ENCODE assay signal across 8 cellular contexts in genomic region chr7:3302681-3303320, GRCh38. TPM values are rescaled to one million over a fixed set of nuclear protein-coding genes. Genes with fewer than 3 reads are reported as not detected.
DNase-seq lines count a peak whose midpoint lies in the region; ATAC-seq and TF ChIP-seq lines count a peak whose summit lies in the region.

No MANE protein-coding gene starts in this region.

- peaks cover 35% of the 10 kb centered on the region for H3K27me3 Mint-ChIP-seq in neural crest cell (ENCODE audit: low read depth)

- DNase-seq in AG04450 (ENCODE audit: low read depth, low spot score) (no peak), dorsolateral prefrontal cortex (no peak), neural crest cell (ENCODE audit: low read depth, low spot score) (no peak)

- no peaks in the 10 kb centered on the region for H3K9me3 Mint-ChIP-seq in neural crest cell

- peaks cover 17% of the 10 kb centered on the region for H3K4me1 Mint-ChIP-seq in neural crest cell

- ATAC-seq in HG03432 (IDR thresholded peaks at IDR 0.05; ENCODE audit: unreplicated experiment), result no peak
- ATAC-seq in HG03469 (IDR thresholded peaks at IDR 0.05; ENCODE audit: unreplicated experiment), result no peak
- no peak for ATAC-seq in HG02852 (IDR thresholded peaks at IDR 0.05; ENCODE audit: unreplicated experiment)
- no peak for ATAC-seq in esophagus mucosa

- CTCF ChIA-PET in AG04450 (lab: Charles Lee), result interaction anchor here (0.6 to 1.5 kb wide), 6 partner anchors 71 to 594 kb away, joined by 3 to 5 read pairs (median 3); no protein-coding TSS in a partner anchor

- H3K27ac ChIP-seq in AG04450 (ENCODE audit: low read depth, low read length) (no peak overlapping the region), HUES6 (ENCODE audit: low read depth, low read length) (no peak overlapping the region), dorsolateral prefrontal cortex (peak overlapping the region in 7 of 59 donors; percentile 1 to 75 (median 40))

- H3K27ac Mint-ChIP-seq in neural crest cell (ENCODE audit: unreplicated experiment), result no peak overlapping the region

- TF ChIP-seq CTCF in AG04450 (IDR thresholded peaks at IDR 0.05; ENCODE audit: low read depth, low read length) (no peak), dorsolateral prefrontal cortex (IDR thresholded peaks at IDR 0.05 in 54 of 56, conservative IDR thresholded peaks at IDR 0.05 in 2 of 56; ENCODE audit: low read depth in 1 of 56, partially characterized antibody in 56 of 56) (peak in 1 of 56 donors; percentile 3), neural crest cell (conservative IDR thresholded peaks at IDR 0.05) (no peak)

- no peaks in the 10 kb centered on the region for H3K36me3 Mint-ChIP-seq in neural crest cell (ENCODE audit: low read depth)

- H3K36me3 ChIP-seq in HUES6 (ENCODE audit: control insufficient read depth, insufficient read depth, low read length), result no peaks in the 10 kb centered on the region

- H3K9me3 ChIP-seq in AG04450 (ENCODE audit: control insufficient read depth, insufficient read depth, low read length) (no peaks in the 10 kb centered on the region), HUES6 (ENCODE audit: control insufficient read depth, insufficient read depth, low read depth, low read length) (no peaks in the 10 kb centered on the region)

- intact Hi-C loops in dorsolateral prefrontal cortex (cut with DNase I), result loop anchor here (10.0 kb wide), 4 partner anchors 438 to 1332 kb away; no protein-coding TSS in a partner anchor

- peak overlapping the region; percentile 59 for H3K4me3 ChIP-seq in AG04450 (ENCODE audit: low read depth, low read length)
- peak overlapping the region; percentile 57 for H3K4me3 ChIP-seq in HUES6 (ENCODE audit: low read depth, low read length)
- peak overlapping the region in 56 of 59 donors; percentile 33 to 78 (median 61) for H3K4me3 ChIP-seq in dorsolateral prefrontal cortex

- no peak overlapping the region for H3K9ac ChIP-seq in HUES6 (ENCODE audit: low read length)

- H3K27me3 ChIP-seq in AG04450 (ENCODE audit: control insufficient read depth, insufficient read depth, low read length) (peaks cover 24% of the 10 kb centered on the region), HUES6 (ENCODE audit: control insufficient read depth, insufficient read depth, low read length) (peaks cover 27% of the 10 kb centered on the region), dorsolateral prefrontal cortex (no peaks in the 10 kb centered on the region)

- peak overlapping the region; percentile 94 for H3K4me3 Mint-ChIP-seq in neural crest cell

- no peaks in the 10 kb centered on the region; the same call in 1 of the 2 replicates for H3K4me1 ChIP-seq in HUES6 (ENCODE audit: control insufficient read depth, insufficient read depth, low read length)

- POLR2A ChIA-PET in AG04450 (lab: Yijun Ruan, JAX), result no interaction called here

RNA-seq across cellular contexts. Expression of gene SDK1, which starts 1.7 kb away (rescaled TPM):
- 2.2 and 3.3 TPM in 2 replicates for polyA plus RNA-seq in AG04450 (2011; rRNA removed)
- polyA minus RNA-seq in AG04450 (2011; rRNA and poly(A)+ RNA removed), result 7.0 and 9.5 TPM in 2 replicates
- 10 to 100 TPM in 37 of 120 experiments, 1 to 10 TPM in 83; 2.4 to 16.4 (median 8.6) TPM for total RNA-seq in dorsolateral prefrontal cortex
- total RNA-seq in neural crest cell, result 11.6 and 12.6 TPM in 2 replicates
- 1.0 TPM for total RNA-seq in esophagus mucosa
